Comparison of ENCODE assay signal across 11 cellular contexts in genomic region chr2:189444322-189444721, GRCh38. TPM values are rescaled to one million over a fixed set of nuclear protein-coding genes. Genes with fewer than 3 reads are reported as not detected.
DNase-seq lines count a peak whose midpoint lies in the region; ATAC-seq and TF ChIP-seq lines count a peak whose summit lies in the region.
"Had no signal": no experiment of that assay in that cellular context is flagged by ENCODE, and none has a peak within 500 bp of the region (broad histone marks: within the 10 kb centered on the region; RNA-seq: fewer than 3 reads in every experiment).

No MANE protein-coding gene starts in this region.

- H3K27ac ChIP-seq in tibial artery, result no peak overlapping the region
- H3K27ac ChIP-seq: skin epidermis had no signal

- H3K36me3 ChIP-seq in tibial artery, result peaks cover 10 to 13% (median 11%) of the 10 kb centered on the region in 3 donors

- no peaks in the 10 kb centered on the region for H3K27me3 ChIP-seq in tibial artery

- H3K4me3 ChIP-seq in tibial artery, result no peak overlapping the region
- H3K4me3 ChIP-seq: skin epidermis had no signal

- no peaks in the 10 kb centered on the region for H3K9me3 ChIP-seq in tibial artery

- intact Hi-C loops in tibial artery (cut with DNase I; ENCODE audit: low total_unique reads), result no loop called here

- ATAC-seq in GM21825 (IDR thresholded peaks at IDR 0.05; ENCODE audit: unreplicated experiment) (peak; percentile 30), GM19455 (IDR thresholded peaks at IDR 0.05; ENCODE audit: unreplicated experiment) (no peak)
- ATAC-seq: HCT116 had no signal

- peak; percentile 25 for DNase-seq in activated CD4-positive, alpha-beta T cell treated with anti-CD3 and anti-CD28 coated beads for 48 hours
- DNase-seq in activated CD4-positive, alpha-beta T cell treated with anti-CD3 and anti-CD28 coated beads for 1 hour, result no peak
- DNase-seq in M059J (ENCODE audit: low read depth), result peak; percentile 40
- peak; percentile 13 for DNase-seq in kidney tubule cell (ENCODE audit: low spot score)
- DNase-seq in tibial artery, result no peak
- no peak for DNase-seq in NCI-H345 (lab: John Stamatoyannopoulos, UW)
- DNase-seq: activated naive CD8-positive, alpha-beta T cell treated with anti-CD3 and anti-CD28 coated beads, Interleukin-2, amount 10 ng/mL, durations not matched to agents 7 days and 5 days had no signal

- peaks cover 0 to 37% (median 15%) of the 10 kb centered on the region in 4 donors for H3K4me1 ChIP-seq in tibial artery

- TF ChIP-seq CTCF in tibial artery (IDR thresholded peaks at IDR 0.05), result no peak

RNA-seq across cellular contexts. Expression of gene WDR75, which starts 3.0 kb away (rescaled TPM):
- total RNA-seq in M059J (2014; rRNA removed; shearing (Covaris generic)), result 32.0 and 36.9 TPM in 2 replicates

Comparison
In these comparisons a context has a peak if more than half of its experiments do, and no peak if none do; other contexts are left out.
1. DNase-seq: peak in activated CD4-positive, alpha-beta T cell treated with anti-CD3 and anti-CD28 coated beads for 48 hours (single experiment), M059J (single experiment) and kidney tubule cell (single experiment); none in activated CD4-positive, alpha-beta T cell treated with anti-CD3 and anti-CD28 coated beads for 1 hour (single experiment), tibial artery (0 of 2) and NCI-H345 (single experiment).